ENCODE assay signal across 1 cellular context in genomic region chr19:47227347-47228167, GRCh38.
TF ChIP-seq lines count a peak whose summit lies in the region.

No MANE protein-coding gene starts in this region.

TF ChIP-seq in HepG2, 621 proteins besides CTCF, POLR2A, EP300 and RAD21 (continued from another document and continues in another):
- TF ChIP-seq SNAPC4 (CRISPR knock-in tag; IDR thresholded peaks at IDR 0.05) (no peak), NONO (IDR thresholded peaks at IDR 0.05) (no peak), NONO (CRISPR knock-in tag; conservative IDR thresholded peaks at IDR 0.05) (no peak; the same call in 1 of the 2 replicates), ZNF335 (CRISPR knock-in tag; IDR thresholded peaks at IDR 0.05) (no peak), TOPORS (CRISPR knock-in tag; IDR thresholded peaks at IDR 0.05) (no peak), MEIS1 (CRISPR knock-in tag; IDR thresholded peaks at IDR 0.05; ENCODE audit: borderline replicate concordance) (no peak), ZBTB38 (CRISPR knock-in tag; IDR thresholded peaks at IDR 0.05) (no peak), KLF16 (CRISPR knock-in tag; IDR thresholded peaks at IDR 0.05) (no peak; a peak in 1 of 4 replicates), CENPBD1 (CRISPR knock-in tag; IDR thresholded peaks at IDR 0.05; ENCODE audit: borderline replicate concordance, low read depth) (no peak; the same call in 1 of the 2 replicates), ZBTB7A (CRISPR knock-in tag; IDR thresholded peaks at IDR 0.05) (peak; percentile 41; the same call in 1 of the 2 replicates), AGO2 (optimal IDR thresholded peaks at IDR 0.05; ENCODE audit: low read depth, low read length) (peak; percentile 6), CAMTA2 (CRISPR knock-in tag; IDR thresholded peaks at IDR 0.05; ENCODE audit: borderline replicate concordance) (no peak), NR3C1 (CRISPR knock-in tag; IDR thresholded peaks at IDR 0.05) (no peak), NR2F2 (IDR thresholded peaks at IDR 0.05; ENCODE audit: borderline replicate concordance, low read depth) (peak; percentile 68; the same call in 1 of the 2 replicates), MBNL3 (CRISPR knock-in tag; conservative IDR thresholded peaks at IDR 0.05) (no peak), ZNF235 (CRISPR knock-in tag; IDR thresholded peaks at IDR 0.05; ENCODE audit: borderline replicate concordance) (no peak), ZNF329 (CRISPR knock-in tag; IDR thresholded peaks at IDR 0.05; ENCODE audit: low read depth) (no peak), POGK (CRISPR knock-in tag; conservative IDR thresholded peaks at IDR 0.05) (no peak), ASH2L (IDR thresholded peaks at IDR 0.05; ENCODE audit: insufficient read length, low read depth, low read length) (peak; percentile 62), MLLT10 (CRISPR knock-in tag; IDR thresholded peaks at IDR 0.05) (no peak), KLF15 (CRISPR knock-in tag; IDR thresholded peaks at IDR 0.05; ENCODE audit: borderline replicate concordance) (no peak), ZNF503 (CRISPR knock-in tag; IDR thresholded peaks at IDR 0.05) (peak; percentile 39), KDM5A (IDR thresholded peaks at IDR 0.05; ENCODE audit: borderline replicate concordance, low read length) (peak; percentile 52; the same call in 1 of the 2 replicates), MYNN (CRISPR knock-in tag; IDR thresholded peaks at IDR 0.05; ENCODE audit: low read depth) (no peak), MTF2 (CRISPR knock-in tag; IDR thresholded peaks at IDR 0.05; ENCODE audit: borderline replicate concordance) (no peak), ZNF777 (CRISPR knock-in tag; IDR thresholded peaks at IDR 0.05) (no peak; the same call in 1 of the 2 replicates), ZNF33A (CRISPR knock-in tag; IDR thresholded peaks at IDR 0.05; ENCODE audit: borderline replicate concordance) (no peak), MXD3 (CRISPR knock-in tag; IDR thresholded peaks at IDR 0.05) (no peak), RNF2 (conservative IDR thresholded peaks at IDR 0.05; ENCODE audit: low read depth) (no peak), ZNF501 (CRISPR knock-in tag; IDR thresholded peaks at IDR 0.05) (no peak), ZNF784 (CRISPR knock-in tag; IDR thresholded peaks at IDR 0.05; ENCODE audit: borderline replicate concordance) (no peak), TBX3 (IDR thresholded peaks at IDR 0.05; ENCODE audit: borderline replicate concordance) (no peak), AHR (CRISPR knock-in tag; IDR thresholded peaks at IDR 0.05) (no peak; the same call in 1 of the 2 replicates), YY1 (IDR thresholded peaks at IDR 0.05; ENCODE audit: insufficient read depth, insufficient replicate concordance, low read depth, low read length) (no peak), PLSCR1 (CRISPR knock-in tag; IDR thresholded peaks at IDR 0.05; ENCODE audit: borderline replicate concordance) (no peak), ZBTB21 (CRISPR knock-in tag; IDR thresholded peaks at IDR 0.05) (no peak), ZNF256 (CRISPR knock-in tag; conservative IDR thresholded peaks at IDR 0.05) (0 out of 2 replicates have a peak, but pooled peaks have one; percentile 21), ZNF607 (CRISPR knock-in tag; IDR thresholded peaks at IDR 0.05; ENCODE audit: borderline replicate concordance) (no peak), ARID4A (CRISPR knock-in tag; IDR thresholded peaks at IDR 0.05; ENCODE audit: borderline replicate concordance) (peak; percentile 68), FIP1L1 (IDR thresholded peaks at IDR 0.05; ENCODE audit: borderline replicate concordance, insufficient read depth, low read depth, low read length) (no peak; the same call in 1 of the 2 replicates), PBX3 (CRISPR knock-in tag; IDR thresholded peaks at IDR 0.05; ENCODE audit: borderline replicate concordance) (no peak), SMC3 (IDR thresholded peaks at IDR 0.05; ENCODE audit: low read length) (no peak), STAT5B (CRISPR knock-in tag; IDR thresholded peaks at IDR 0.05) (no peak), SNRNP70 (IDR thresholded peaks at IDR 0.05; ENCODE audit: low read depth, low read length) (no peak), ZNF333 (CRISPR knock-in tag; IDR thresholded peaks at IDR 0.05; ENCODE audit: borderline replicate concordance) (no peak), ETV5 (CRISPR knock-in tag; IDR thresholded peaks at IDR 0.05; ENCODE audit: borderline replicate concordance) (peak; percentile 51; the same call in 1 of the 2 replicates), ZNF850 (CRISPR knock-in tag; conservative IDR thresholded peaks at IDR 0.05) (no peak), ZNF83 (CRISPR knock-in tag; IDR thresholded peaks at IDR 0.05; ENCODE audit: borderline replicate concordance) (no peak), ZNF550 (CRISPR knock-in tag; IDR thresholded peaks at IDR 0.05; ENCODE audit: borderline replicate concordance) (no peak)
